9 cellular contexts compared by ENCODE assay signal in the genomic region with DNA sequence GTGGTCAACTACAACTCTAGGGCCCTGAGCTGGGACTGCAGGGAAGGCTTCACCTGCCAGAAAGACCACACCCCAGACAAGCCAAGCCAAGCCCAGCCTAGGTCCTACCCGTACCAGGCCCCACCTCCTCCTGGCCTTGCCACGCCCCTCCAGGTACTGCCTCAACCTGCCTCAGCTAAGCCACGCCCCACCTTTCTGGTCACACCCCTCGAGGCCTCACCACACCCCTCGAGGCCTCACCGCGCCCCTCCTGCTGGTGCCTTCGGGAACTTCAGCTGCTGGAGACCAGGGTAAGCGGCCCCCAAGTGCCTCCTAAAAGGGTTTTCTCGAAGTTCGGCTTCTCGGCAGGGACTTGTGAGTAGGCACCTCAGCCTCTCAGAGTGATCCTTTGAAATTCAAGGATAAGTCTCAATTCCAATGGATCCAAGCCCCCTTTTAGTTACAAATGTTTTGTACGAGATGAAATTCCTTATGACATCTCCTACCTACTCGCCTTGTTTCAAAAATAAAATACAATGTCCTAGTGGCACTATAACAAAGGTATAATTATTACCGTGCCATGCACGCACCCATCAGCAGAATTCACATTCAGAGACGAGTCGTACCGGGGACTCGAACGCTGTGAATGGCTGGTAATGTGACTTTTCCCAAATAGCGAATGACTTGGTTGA.
DNase-seq lines count a peak whose midpoint lies in the region; ATAC-seq, FAIRE-seq and TF ChIP-seq lines count a peak whose summit lies in the region.
"Had no signal": no experiment of that assay in that cellular context is flagged by ENCODE, and none has a peak within 500 bp of the region (broad histone marks: within the 10 kb centered on the region; RNA-seq: fewer than 3 reads in every experiment).

No MANE protein-coding gene starts in this region.

- intact Hi-C loops in kidney (cut with DNase I), result no loop called here

- ATAC-seq in HG02798 (IDR thresholded peaks at IDR 0.05; ENCODE audit: poor library complexity, unreplicated experiment) (peak; percentile 58), HG03571 (IDR thresholded peaks at IDR 0.05; ENCODE audit: unreplicated experiment) (no peak)

- no peak overlapping the region for H3K4me3 ChIP-seq in WI38 (ENCODE audit: low read depth, low read length)
- no peak overlapping the region for H3K4me3 ChIP-seq in kidney (ENCODE audit: low read length in 2 of 2)

- DNase-seq in DMS 273 (lab: John Stamatoyannopoulos, UW; ENCODE audit: unreplicated experiment) (peak; percentile 40), DMS 273 treated with DMSO at 0.1 percent for 48 hours (lab: John Stamatoyannopoulos, UW) (no peak), kidney (peak; percentile 80), NCI-H2196 treated with DMSO at 0.1 percent for 48 hours (lab: John Stamatoyannopoulos, UW; ENCODE audit: unreplicated experiment) (no peak), NCI-H524 treated with DMSO at 0.1 percent for 48 hours (lab: John Stamatoyannopoulos, UW) (no peak)

- FAIRE-seq in kidney (lab: Jason Lieb, UNC), result no peak
- FAIRE-seq: A204.1 had no signal

- peaks cover 0 to 2% of the 10 kb centered on the region in 2 donors for H3K36me3 ChIP-seq in kidney (ENCODE audit: control insufficient read depth in 1 of 2, insufficient read depth in 2 of 2, low read length in 2 of 2)

- no peaks in the 10 kb centered on the region for H3K9me3 ChIP-seq in kidney (ENCODE audit: control insufficient read depth in 1 of 2, low read length in 2 of 2)

- no peak overlapping the region for H3K9ac ChIP-seq in kidney (ENCODE audit: low read length in 2 of 2)

- H3K4me1 ChIP-seq in kidney (ENCODE audit: control insufficient read depth in 1 of 2, insufficient read depth in 1 of 2, low read depth in 1 of 2, low read length in 2 of 2), result peaks cover 0 to 4% of the 10 kb centered on the region in 2 donors

- no peak overlapping the region for H3K27ac ChIP-seq in kidney (ENCODE audit: low read depth in 2 of 2, low read length in 2 of 2)

- peak; percentile 38 for TF ChIP-seq CTCF in WI38 (IDR thresholded peaks at IDR 0.05; ENCODE audit: low read depth, low read length)
- peak; percentile 20 for TF ChIP-seq CTCF in kidney (IDR thresholded peaks at IDR 0.05; ENCODE audit: borderline replicate concordance, extremely low read depth, insufficient read depth)

Comparison
In these comparisons a context has a peak if more than half of its experiments do, and no peak if none do; other contexts are left out.
1. DNase-seq: peak in DMS 273 (single experiment) and kidney (single experiment); none in DMS 273 treated with DMSO at 0.1 percent for 48 hours (single experiment), NCI-H2196 treated with DMSO at 0.1 percent for 48 hours (single experiment) and NCI-H524 treated with DMSO at 0.1 percent for 48 hours (single experiment).